In the genomic region with DNA sequence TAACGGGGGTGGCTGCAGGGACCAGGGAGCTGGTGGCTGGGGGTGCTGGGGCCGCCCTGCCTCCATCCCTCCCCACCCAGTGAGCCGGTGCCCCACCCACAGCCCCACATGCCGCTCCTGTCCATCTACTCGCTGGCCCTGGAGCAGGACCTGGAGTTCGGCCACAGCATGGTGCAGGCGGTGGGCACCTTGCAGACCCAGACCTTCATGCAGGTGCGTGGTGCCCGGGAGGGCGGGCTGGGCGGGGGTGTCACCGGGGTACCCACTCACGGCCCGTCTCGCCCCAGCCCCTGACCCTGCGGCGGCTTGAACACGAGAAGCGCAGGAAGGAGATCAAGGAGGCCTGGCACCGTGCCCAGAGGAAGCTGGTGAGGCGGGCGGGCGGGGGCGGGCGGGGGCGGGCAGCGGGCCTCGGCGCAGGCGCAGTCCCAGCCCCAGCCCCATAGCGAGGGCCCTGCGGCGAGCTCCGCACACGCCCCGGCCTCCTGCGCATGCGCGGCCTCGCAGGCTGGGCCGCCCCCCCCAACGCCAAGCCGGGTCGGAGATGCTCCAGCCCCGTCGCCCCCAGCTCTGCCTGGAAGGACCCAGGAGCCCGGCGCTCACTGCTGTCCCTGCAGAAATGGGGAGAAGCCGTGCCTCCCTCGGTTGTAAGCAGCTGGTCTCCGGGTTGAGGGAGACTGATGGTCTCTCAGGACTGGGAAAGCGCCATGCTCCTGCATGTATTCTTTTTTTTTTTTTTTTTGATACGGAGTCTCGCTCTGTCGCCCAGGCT, we compare ENCODE assay signal across 8 cellular contexts. TPM values are rescaled to one million over a fixed set of nuclear protein-coding genes. Genes with fewer than 3 reads are reported as not detected.
DNase-seq lines count a peak whose midpoint lies in the region; ATAC-seq, FAIRE-seq and TF ChIP-seq lines count a peak whose summit lies in the region.

No MANE protein-coding gene starts in this region.

- no peak overlapping the region for H3K4me3 ChIP-seq in right lobe of liver

- 53% methylated on average over 12 of the region's 55 CpGs for WGBS in right lobe of liver (ENCODE audit: insufficient coverage, low coverage, low lambda C conversion rate, missing lambda C conversion rate)

- FAIRE-seq in GM19239 (lab: Jason Lieb, UNC) (peak; percentile 62), HTR-8/SVneo (lab: Jason Lieb, UNC) (no peak)

- TF ChIP-seq POLR2A in right lobe of liver (IDR thresholded peaks at IDR 0.05), result no peak

- ATAC-seq in right lobe of liver, result peak; percentile 21 to 59 (median 30)

- no peaks in the 10 kb centered on the region for H3K36me3 ChIP-seq in right lobe of liver

- no peaks in the 10 kb centered on the region for H3K9me3 ChIP-seq in right lobe of liver

- H3K27ac ChIP-seq in right lobe of liver, result peak overlapping the region in 1 of 3 donors; percentile 51

- no peak for TF ChIP-seq CTCF in right lobe of liver (IDR thresholded peaks at IDR 0.05)

- H3K4me1 ChIP-seq in right lobe of liver, result peaks cover 0 to 15% (median 3%) of the 10 kb centered on the region in 4 donors

- intact Hi-C loops in right lobe of liver (cut with DNase I), result no loop called here

- H3K27me3 ChIP-seq in right lobe of liver, result peaks cover 0 to 15% of the 10 kb centered on the region in 2 donors

- DNase-seq in A172 (ENCODE audit: low spot score), result peak; percentile 78
- DNase-seq in GM19239 (ENCODE audit: insufficient read length, low spot score), result peak; percentile 96
- peak; percentile 75 for DNase-seq in NCI-H128 (lab: John Stamatoyannopoulos, UW; ENCODE audit: unreplicated experiment)
- peak; percentile 52 to 85 for DNase-seq in SW 1271 (lab: John Stamatoyannopoulos, UW)
- DNase-seq in activated naive CD4-positive, alpha-beta T cell treated with Interleukin-2 at 50 U/mL for 16 hours, result peak; percentile 84
- peak; percentile 83 to 90 (median 90) for DNase-seq in right lobe of liver
- DNase-seq in stimulated activated CD8-positive, alpha-beta memory T cell treated with anti-CD3 and anti-CD28 coated beads, Interleukin-7, amount 100 ng/mL, for 4 hours (ENCODE audit: low read depth in 2 of 2), result peak; percentile 84 to 88
- DNase-seq in HTR-8/SVneo (ENCODE audit: insufficient read length, low spot score), result no peak

RNA-seq across cellular contexts. Expression of gene ARHGAP45, which starts 7.7 kb away (rescaled TPM):
- total RNA-seq in A172 (2014; rRNA removed; shearing (Covaris generic)), result 3.1 and 4.9 TPM in 2 replicates
- 1 to 10 TPM; 4.2 to 10.0 (median 7.3) TPM for total RNA-seq in right lobe of liver

RNA-seq across cellular contexts. Expression of gene POLR2E, which starts 20.5 kb away (rescaled TPM):
- 265 and 318 TPM in 2 replicates for total RNA-seq in A172 (2014; rRNA removed; shearing (Covaris generic))
- 100 to 1,000 TPM; 112 to 256 (median 131) TPM for total RNA-seq in right lobe of liver

RNA-seq across cellular contexts. Expression of gene GPX4, which starts 29.1 kb away (rescaled TPM):
- total RNA-seq in A172 (2014; rRNA removed; shearing (Covaris generic)), result 323 and 353 TPM in 2 replicates
- total RNA-seq in right lobe of liver, result 100 to 1,000 TPM; 204 to 389 (median 212) TPM

RNA-seq across cellular contexts. Expression of gene ABCA7, which starts 34.8 kb away (rescaled TPM):
- total RNA-seq in A172 (2014; rRNA removed; shearing (Covaris generic)), result 5.1 and 8.6 TPM in 2 replicates
- 10 to 100 TPM in 3 of 6 experiments, 1 to 10 TPM in 3; 4.8 to 14.6 (median 9.1) TPM for total RNA-seq in right lobe of liver

RNA-seq across cellular contexts. Expression of gene CNN2, which starts 48.3 kb away (rescaled TPM):
- total RNA-seq in A172 (2014; rRNA removed; shearing (Covaris generic)), result 219 and 243 TPM in 2 replicates
- 10 to 100 TPM; 16.4 to 53.8 (median 22.2) TPM for total RNA-seq in right lobe of liver
